11 cellular contexts compared by ENCODE assay signal in the genomic region with DNA sequence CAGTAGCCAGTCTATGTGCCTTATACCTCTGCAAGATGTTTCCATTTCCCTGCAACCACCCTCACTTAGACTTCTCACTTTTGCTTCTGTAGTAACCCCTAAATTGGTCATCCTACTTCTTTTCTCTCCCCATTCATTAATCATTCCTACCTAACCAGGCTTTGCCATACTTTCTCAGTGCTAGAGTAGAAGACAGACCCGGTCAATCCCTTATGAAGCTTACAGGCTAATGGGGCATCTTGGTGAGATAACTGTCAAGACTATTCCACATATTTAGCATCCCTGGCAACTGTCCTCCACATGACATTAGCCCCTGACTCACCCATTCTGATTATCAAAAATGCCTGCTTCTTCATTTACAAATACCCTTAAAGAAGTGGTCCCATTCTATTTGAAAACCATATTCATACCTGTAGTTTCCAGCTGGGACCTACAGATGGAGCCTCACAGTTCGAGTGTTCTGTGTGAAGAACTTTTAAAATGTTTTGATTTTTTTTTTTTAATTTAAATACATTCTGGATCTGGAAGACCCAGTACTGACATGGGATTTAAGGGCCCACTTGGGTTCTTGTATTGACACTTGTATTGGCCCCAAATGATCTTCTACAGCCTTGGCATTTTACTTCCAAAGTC. TPM values are rescaled to one million over a fixed set of nuclear protein-coding genes. Genes with fewer than 3 reads are reported as not detected.
DNase-seq lines count a peak whose midpoint lies in the region; ATAC-seq and TF ChIP-seq lines count a peak whose summit lies in the region.
"Had no signal": no experiment of that assay in that cellular context is flagged by ENCODE, and none has a peak within 500 bp of the region (broad histone marks: within the 10 kb centered on the region; RNA-seq: fewer than 3 reads in every experiment).

No MANE protein-coding gene starts in this region.

- H3K4me3 ChIP-seq in BJ (ENCODE audit: low read depth, low read length), result no peak overlapping the region
- H3K4me3 ChIP-seq in astrocyte of the spinal cord (ENCODE audit: low read depth, low read length), result no peak overlapping the region
- no peak overlapping the region for H3K4me3 ChIP-seq in hepatocyte
- H3K4me3 ChIP-seq: sigmoid colon had no signal

- H3K4me1 ChIP-seq in hepatocyte (ENCODE audit: insufficient read depth), result peaks cover 5% of the 10 kb centered on the region

- CTCF ChIA-PET in BJ (lab: Yijun Ruan, JAX), result interaction anchor here (0.6 to 15.4 kb wide), 31 partner anchors 9 to 220 kb away, joined by 3 to 257 read pairs (median 4); no protein-coding TSS in a partner anchor

- H3K27ac ChIP-seq in hepatocyte, result no peak overlapping the region
- H3K27ac ChIP-seq: sigmoid colon had no signal

- DNase-seq in BJ (ENCODE audit: low read depth), result no peak
- DNase-seq in HPDE6-E6E7 (ENCODE audit: extremely low spot score), result peak; percentile 17
- DNase-seq in astrocyte of the spinal cord (ENCODE audit: low read depth, low spot score), result peak; percentile 54
- no peak for DNase-seq in hepatocyte (ENCODE audit: low spot score)
- DNase-seq in NCI-H82 treated with DMSO at 0.1 percent for 48 hours (lab: John Stamatoyannopoulos, UW; ENCODE audit: unreplicated experiment), result no peak
- DNase-seq in globus pallidus (ENCODE audit: low spot score), result no peak
- no peak for DNase-seq in hepatic stellate cell (ENCODE audit: low spot score)
- DNase-seq: kidney, sigmoid colon had no signal

- no peaks in the 10 kb centered on the region for H3K36me3 Mint-ChIP-seq in stimulated activated memory B cell treated with anti-CD40 and anti-IgM and Interleukin-4, amounts not matched to agents 10 μg/mL and 1 μg/mL and 100 μg/mL, for 72 hours

- POLR2A ChIA-PET in BJ (lab: Charles Lee), result no interaction called here

- no peaks in the 10 kb centered on the region for H3K9me2 ChIP-seq in hepatocyte (replicated peaks; ENCODE audit: insufficient read depth)

- peaks cover under 1% of the 10 kb centered on the region for H3K4me1 Mint-ChIP-seq in stimulated activated memory B cell treated with anti-CD40 and anti-IgM and Interleukin-4, amounts not matched to agents 10 μg/mL and 1 μg/mL and 100 μg/mL, for 72 hours

- H3K9me3 Mint-ChIP-seq in stimulated activated memory B cell treated with anti-CD40 and anti-IgM and Interleukin-4, amounts not matched to agents 10 μg/mL and 1 μg/mL and 100 μg/mL, for 72 hours, result no peaks in the 10 kb centered on the region
- H3K9me3 Mint-ChIP-seq: T-helper 2 cell treated with Interferon-gamma antibody and Interleukin-4, amounts not matched to agents 5 μg/mL and 100 μg/mL, for 36 hours had no signal

- no peak overlapping the region for H2AFZ ChIP-seq in hepatocyte

- TF ChIP-seq CTCF in BJ (IDR thresholded peaks at IDR 0.05; ENCODE audit: insufficient read depth, low read depth, low read length) (peak; percentile 48; the same call in 1 of the 2 replicates), astrocyte of the spinal cord (IDR thresholded peaks at IDR 0.05; ENCODE audit: low read depth, low read length) (peak; percentile 66), hepatocyte (IDR thresholded peaks at IDR 0.05; ENCODE audit: poor library complexity) (peak; percentile 31)

- H3K9me3 ChIP-seq in hepatocyte (ENCODE audit: low read depth), result no peaks in the 10 kb centered on the region
- H3K9me3 ChIP-seq: sigmoid colon had no signal

- no peak overlapping the region for H3K4me3 Mint-ChIP-seq in stimulated activated memory B cell treated with anti-CD40 and anti-IgM and Interleukin-4, amounts not matched to agents 10 μg/mL and 1 μg/mL and 100 μg/mL, for 72 hours
- H3K4me3 Mint-ChIP-seq: T-helper 2 cell treated with Interferon-gamma antibody and Interleukin-4, amounts not matched to agents 5 μg/mL and 100 μg/mL, for 36 hours had no signal

- no peak overlapping the region for H3K4me2 ChIP-seq in hepatocyte

- H3K27me3 Mint-ChIP-seq in stimulated activated memory B cell treated with anti-CD40 and anti-IgM and Interleukin-4, amounts not matched to agents 10 μg/mL and 1 μg/mL and 100 μg/mL, for 72 hours, result no peaks in the 10 kb centered on the region

- no peak overlapping the region for H3K27ac Mint-ChIP-seq in stimulated activated memory B cell treated with anti-CD40 and anti-IgM and Interleukin-4, amounts not matched to agents 10 μg/mL and 1 μg/mL and 100 μg/mL, for 72 hours
- H3K27ac Mint-ChIP-seq: T-helper 2 cell treated with Interferon-gamma antibody and Interleukin-4, amounts not matched to agents 5 μg/mL and 100 μg/mL, for 36 hours had no signal

- in situ Hi-C loops in astrocyte of the spinal cord (cut with HindIII; ENCODE audit: low sequenced_read_pairs), result loop anchor here (25.0 kb wide), 2 partner anchors 110 to 210 kb away; partner anchors contain the start of genes F2R and F2RL1

- H3K79me2 ChIP-seq in hepatocyte, result no peaks in the 10 kb centered on the region

- no peak for ATAC-seq in stimulated activated memory B cell treated with anti-CD40 and anti-IgM and Interleukin-4, amounts not matched to agents 10 μg/mL and 1 μg/mL and 100 μg/mL, for 72 hours

- H3K36me3 ChIP-seq in BJ (ENCODE audit: control insufficient read depth, insufficient read depth, low read length), result no peaks in the 10 kb centered on the region
- no peaks in the 10 kb centered on the region for H3K36me3 ChIP-seq in hepatocyte (replicated peaks; ENCODE audit: insufficient read depth, low read depth)
- H3K36me3 ChIP-seq: sigmoid colon had no signal

- H3K27me3 ChIP-seq in BJ (ENCODE audit: control insufficient read depth, insufficient read depth, low read length) (no peaks in the 10 kb centered on the region), hepatocyte (no peaks in the 10 kb centered on the region)
- H3K27me3 ChIP-seq: sigmoid colon had no signal

- no peaks in the 10 kb centered on the region for H4K20me1 ChIP-seq in hepatocyte (ENCODE audit: insufficient read depth, poor library complexity, severe bottlenecking)

- 88% methylated on average over 2 of the region's 2 CpGs for WGBS in hepatocyte (ENCODE audit: low lambda C conversion rate, missing lambda C conversion rate)

RNA-seq across cellular contexts. Expression of gene F2RL2, which starts 21.0 kb away (rescaled TPM):
- polyA plus RNA-seq in BJ (2011; rRNA removed), result 48.8 and 60.8 TPM in 2 replicates
- polyA minus RNA-seq in BJ (2011; rRNA and poly(A)+ RNA removed), result 32.0 and 43.8 TPM in 2 replicates
- 2.3 and 2.6 TPM in 2 replicates for total RNA-seq in hepatocyte
- 1.5 and 1.9 TPM in 2 replicates for polyA plus RNA-seq in hepatocyte

Comparison
In these comparisons a context has a peak if more than half of its experiments do, and no peak if none do; other contexts are left out.
1. DNase-seq: peak in HPDE6-E6E7 (single experiment) and astrocyte of the spinal cord (single experiment); none in BJ (single experiment), hepatocyte (single experiment), NCI-H82 treated with DMSO at 0.1 percent for 48 hours (single experiment), globus pallidus (single experiment) and hepatic stellate cell (single experiment).
2. RNA of gene F2RL2, which starts 21.0 kb away (polyA plus RNA-seq): 48.8 to 60.8 TPM in BJ; 1.5 to 1.9 TPM in hepatocyte; every median in the first group is over 10 times any median in the second.
3. Peak in every context shown above with its lines, with median percentiles within 50 percentile points of each other: CTCF ChIP-seq.